Comparison of ENCODE assay signal across 12 cellular contexts in the genomic region with DNA sequence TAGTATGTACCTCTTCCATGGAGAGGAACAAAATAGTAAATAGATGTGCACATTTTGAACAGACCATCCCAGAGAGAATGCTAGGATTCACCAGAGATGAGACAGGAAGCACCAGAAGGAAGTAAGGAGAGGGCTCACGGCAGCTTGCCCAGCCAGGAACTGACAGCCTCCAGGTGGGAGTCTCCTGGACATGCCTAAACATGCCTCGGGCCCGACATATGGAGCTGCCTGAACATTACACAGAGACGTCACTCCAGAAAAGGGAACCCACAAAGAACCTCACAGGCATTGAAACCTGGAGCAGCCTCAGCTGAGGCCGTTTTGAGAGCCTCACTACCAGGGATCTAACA.
DNase-seq lines count a peak whose midpoint lies in the region; ATAC-seq, FAIRE-seq and TF ChIP-seq lines count a peak whose summit lies in the region.
"Had no signal": no experiment of that assay in that cellular context is flagged by ENCODE, and none has a peak within 500 bp of the region (broad histone marks: within the 10 kb centered on the region; RNA-seq: fewer than 3 reads in every experiment).

No MANE protein-coding gene starts in this region.

- ATAC-seq in HepG2: peak; percentile 16; the same call in 2 of the 3 replicates
- no peak for ATAC-seq in right lobe of liver
- no peak for ATAC-seq in HG02623 (IDR thresholded peaks at IDR 0.05; ENCODE audit: unreplicated experiment)
- ATAC-seq in natural killer cell: no peak

- H3K9ac ChIP-seq in HepG2 (ENCODE audit: insufficient read depth, low read depth, low read length): no peak overlapping the region; the same call in 1 of the 2 replicates

- intact Hi-C loops in HepG2 (cut with micrococcal nuclease; ENCODE audit: unreplicated experiment): loop anchor here (10.0 kb wide), 1 partner anchor 275 kb away; no protein-coding TSS in a partner anchor
- intact Hi-C loops in right lobe of liver (cut with DNase I): loop anchor here (10.0 kb wide), 2 partner anchors 165 to 275 kb away; no protein-coding TSS in a partner anchor
- intact Hi-C loops in natural killer cell (cut with micrococcal nuclease): no loop called here

- H3K27me3 ChIP-seq in HepG2 (ENCODE audit: control insufficient read depth in 1 of 2, insufficient read depth in 2 of 2, low read length in 2 of 2): peaks cover 4 to 20% of the 10 kb centered on the region in 2 experiments; a peak in 2 of 5 replicates
- H3K27me3 ChIP-seq in right lobe of liver: no peaks in the 10 kb centered on the region

- peak overlapping the region; percentile 48 for H3K4me2 ChIP-seq in HepG2 (ENCODE audit: low read depth, low read length)

- POLR2A ChIA-PET in HepG2 (lab: Yijun Ruan, JAX): interaction anchor here (0.6 kb wide), 1 partner anchor 175 kb away, joined by 3 read pairs; no protein-coding TSS in a partner anchor

- WGBS in HepG2 (ENCODE audit: low lambda C conversion rate): 19% methylated on average over 5 of the region's 5 CpGs
- WGBS in right lobe of liver (ENCODE audit: insufficient coverage, low coverage, low lambda C conversion rate, missing lambda C conversion rate): 60% methylated on average over 1 of the region's 5 CpGs

- H3K36me3 ChIP-seq in HepG2 (replicated peaks in 1 of 2; ENCODE audit: control insufficient read depth in 1 of 2, insufficient read depth in 2 of 2, low read length in 2 of 2) (no peaks in the 10 kb centered on the region), right lobe of liver (no peaks in the 10 kb centered on the region)
- H3K36me3 ChIP-seq: transverse colon had no signal

- H3K79me2 ChIP-seq in HepG2 (ENCODE audit: insufficient read depth, low read length): no peaks in the 10 kb centered on the region

- H3K4me3 ChIP-seq in HepG2 (replicated peaks in 1 of 3; ENCODE audit: insufficient read depth in 1 of 3, low read depth in 2 of 3, low read length in 3 of 3) (peak overlapping the region in 1 of 3 experiments; percentile 27; a peak in 1 of 6 replicates), right lobe of liver (no peak overlapping the region)
- H3K4me3 ChIP-seq: transverse colon had no signal

- in situ Hi-C loops in HepG2 (cut with HindIII; ENCODE audit: extremely low pct_ligation_motif_present, low pct_unique_long_range_greater_than_20kb): no loop called here

- H3K27me3 Mint-ChIP-seq in chondrocyte (ENCODE audit: low read depth) (no peaks in the 10 kb centered on the region), natural killer cell (ENCODE audit: low read depth in 2 of 2) (no peaks in the 10 kb centered on the region)

- H3K27ac ChIP-seq in HepG2 (ENCODE audit: extremely low read length, insufficient read depth, low read length) (no peak overlapping the region), right lobe of liver (no peak overlapping the region)
- H3K27ac ChIP-seq: transverse colon had no signal

- H3K4me3 Mint-ChIP-seq in chondrocyte (ENCODE audit: unreplicated experiment): no peak overlapping the region
- H3K4me3 Mint-ChIP-seq in natural killer cell: no peak overlapping the region
- H3K4me3 Mint-ChIP-seq: naive B cell had no signal

- BruUV-seq in HepG2 (replicated peaks; lab: Mats Ljungman, UMichigan): no TSS peak

- TF ChIP-seq POLR2A in HepG2 (IDR thresholded peaks at IDR 0.05; ENCODE audit: insufficient read depth in 1 of 2, low read depth in 2 of 2, low read length in 2 of 2) (no peak), right lobe of liver (IDR thresholded peaks at IDR 0.05) (no peak)

- TF ChIP-seq CTCF in HepG2 (CRISPR knock-in tag; IDR thresholded peaks at IDR 0.05): no peak
- no peak for TF ChIP-seq CTCF in right lobe of liver (IDR thresholded peaks at IDR 0.05)
- TF ChIP-seq CTCF in chondrocyte (IDR thresholded peaks at IDR 0.05): no peak
- TF ChIP-seq CTCF in natural killer cell (IDR thresholded peaks at IDR 0.05): no peak

- peaks cover 9% of the 10 kb centered on the region for H3K4me1 Mint-ChIP-seq in chondrocyte (ENCODE audit: low read depth)
- peaks cover 16 to 17% of the 10 kb centered on the region in 2 donors for H3K4me1 Mint-ChIP-seq in natural killer cell
- H3K4me1 Mint-ChIP-seq: naive B cell had no signal

- no peak for TF ChIP-seq RAD21 in HepG2 (CRISPR knock-in tag; IDR thresholded peaks at IDR 0.05)

- peaks cover 18% of the 10 kb centered on the region for H3K4me1 ChIP-seq in HepG2 (ENCODE audit: insufficient read depth, low read length)
- no peaks in the 10 kb centered on the region for H3K4me1 ChIP-seq in right lobe of liver

- H3K36me3 Mint-ChIP-seq in chondrocyte (ENCODE audit: low read depth) (peaks cover 2% of the 10 kb centered on the region), natural killer cell (no peaks in the 10 kb centered on the region)
- H3K36me3 Mint-ChIP-seq: naive B cell had no signal

- CTCF ChIA-PET in HepG2 (lab: Yijun Ruan, JAX; ENCODE audit: low intra/inter-chr PET ratio, low total read pairs): no interaction called here

- H3K9me3 ChIP-seq in HepG2 (ENCODE audit: low read length): no peaks in the 10 kb centered on the region
- H3K9me3 ChIP-seq in right lobe of liver: no peaks in the 10 kb centered on the region
- H3K9me3 ChIP-seq: transverse colon had no signal

- TF ChIP-seq EP300 in HepG2 (IDR thresholded peaks at IDR 0.05; ENCODE audit: low read depth in 2 of 2, low read length in 2 of 2): no peak
- no peak for TF ChIP-seq EP300 in HepG2 (CRISPR knock-in tag; IDR thresholded peaks at IDR 0.05; ENCODE audit: borderline replicate concordance)

- DNase-seq in HepG2 (ENCODE audit: low spot score) (no peak), right lobe of liver (no peak), NCI-H510A (lab: John Stamatoyannopoulos, UW) (peak; percentile 28), chondrocyte (ENCODE audit: low spot score) (peak; percentile 40), RCC 7860 (ENCODE audit: low spot score) (no peak), natural killer cell (no peak), NCI-H2227 (lab: John Stamatoyannopoulos, UW; ENCODE audit: unreplicated experiment) (no peak)
- DNase-seq: naive B cell, NCI-H446 treated with DMSO at 0.1 percent for 48 hours, transverse colon had no signal

- peak overlapping the region; percentile 48 for H2AFZ ChIP-seq in HepG2 (ENCODE audit: low read length)

- FAIRE-seq in HepG2 (lab: Jason Lieb, UNC) (no peak), RCC 7860 (lab: Jason Lieb, UNC) (no peak)
- FAIRE-seq: G401.6 had no signal

- H4K20me1 ChIP-seq in HepG2 (ENCODE audit: insufficient read depth, low read length): no peaks in the 10 kb centered on the region

- H3K9me3 Mint-ChIP-seq in chondrocyte (ENCODE audit: low read depth): peaks cover 11% of the 10 kb centered on the region
- H3K9me3 Mint-ChIP-seq in natural killer cell: no peaks in the 10 kb centered on the region

- H3K27ac Mint-ChIP-seq in chondrocyte (ENCODE audit: unreplicated experiment) (no peak overlapping the region), natural killer cell (peak overlapping the region in 1 of 2 donors; percentile 30)
- H3K27ac Mint-ChIP-seq: naive B cell had no signal

TF ChIP-seq in HepG2, 621 proteins besides CTCF, POLR2A, EP300 and RAD21:
- peak; percentile 98 for TF ChIP-seq TP53 (CRISPR knock-in tag; conservative IDR thresholded peaks at IDR 0.05)
- no peak for TF ChIP-seq NFIB (CRISPR knock-in tag; IDR thresholded peaks at IDR 0.05; ENCODE audit: borderline replicate concordance)

Comparison
In these comparisons a context has a peak if more than half of its experiments do, and no peak if none do; other contexts are left out.
1. DNase-seq: peak in NCI-H510A (single experiment) and chondrocyte (single experiment); none in HepG2 (single experiment), right lobe of liver (0 of 3), RCC 7860 (single experiment), natural killer cell (single experiment) and NCI-H2227 (single experiment).